In the genomic region with DNA sequence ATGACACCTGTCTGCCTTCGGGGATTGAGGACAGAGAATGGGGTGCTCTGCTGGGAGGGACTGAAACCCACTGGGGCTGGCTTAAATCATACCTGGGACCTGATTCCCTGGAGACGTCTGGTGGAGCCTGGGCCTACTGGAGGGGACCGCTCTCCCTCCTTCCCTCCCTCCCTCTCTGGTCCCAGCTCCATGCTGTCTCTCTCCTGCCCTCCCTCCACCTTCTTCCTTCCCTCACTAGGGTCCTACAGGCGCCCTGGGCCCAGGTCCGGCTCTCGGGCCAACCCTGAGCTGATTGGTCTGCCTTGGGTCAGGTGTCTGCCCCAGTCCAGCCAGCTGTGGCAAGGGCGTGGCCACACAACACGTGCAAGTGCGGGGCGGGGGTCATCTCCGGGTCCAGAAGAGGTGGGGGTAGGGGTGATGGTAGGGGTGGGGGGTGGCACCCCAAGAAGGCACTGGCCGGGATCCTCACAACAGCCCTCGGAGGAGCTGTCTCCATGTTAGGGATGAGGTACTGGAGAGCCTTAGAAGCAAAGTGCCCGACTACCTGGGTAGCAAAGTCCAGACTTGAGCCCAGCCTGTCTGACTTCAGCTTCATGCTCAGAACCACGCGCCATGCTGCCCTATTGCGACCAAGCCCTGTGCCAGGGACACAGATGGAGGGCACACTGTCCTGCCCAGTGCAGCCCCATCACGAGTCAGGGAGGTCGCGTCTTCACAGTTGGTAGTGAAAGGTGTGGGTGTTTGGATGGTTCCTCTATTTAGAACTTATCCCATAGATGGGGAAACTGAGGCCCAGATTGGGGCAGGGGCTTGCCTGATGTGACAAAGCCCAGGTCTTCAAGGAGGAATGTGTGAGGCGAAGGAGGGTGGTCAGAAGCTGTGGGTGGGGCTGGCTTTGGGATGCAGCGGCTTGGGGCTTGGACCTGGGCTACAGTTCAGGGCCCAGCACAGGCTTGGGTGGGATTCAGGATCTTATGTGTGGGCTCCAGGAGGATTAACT, we compare ENCODE assay signal across 2 cellular contexts.
TF ChIP-seq lines count a peak whose summit lies in the region.

No MANE protein-coding gene starts in this region.

TF ChIP-seq in SK-N-SH, 30 proteins besides CTCF, POLR2A, EP300 and RAD21 (continued from another document):
- TF ChIP-seq, protein P1, sequence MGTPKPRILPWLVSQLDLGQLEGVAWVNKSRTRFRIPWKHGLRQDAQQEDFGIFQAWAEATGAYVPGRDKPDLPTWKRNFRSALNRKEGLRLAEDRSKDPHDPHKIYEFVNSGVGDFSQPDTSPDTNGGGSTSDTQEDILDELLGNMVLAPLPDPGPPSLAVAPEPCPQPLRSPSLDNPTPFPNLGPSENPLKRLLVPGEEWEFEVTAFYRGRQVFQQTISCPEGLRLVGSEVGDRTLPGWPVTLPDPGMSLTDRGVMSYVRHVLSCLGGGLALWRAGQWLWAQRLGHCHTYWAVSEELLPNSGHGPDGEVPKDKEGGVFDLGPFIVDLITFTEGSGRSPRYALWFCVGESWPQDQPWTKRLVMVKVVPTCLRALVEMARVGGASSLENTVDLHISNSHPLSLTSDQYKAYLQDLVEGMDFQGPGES (IDR thresholded peaks at IDR 0.05; ENCODE audit: low read depth, low read length), result no peak
- TF ChIP-seq SIN3A (IDR thresholded peaks at IDR 0.05; ENCODE audit: borderline replicate concordance, low read depth, low read length), result no peak
- TF ChIP-seq, protein P2, sequence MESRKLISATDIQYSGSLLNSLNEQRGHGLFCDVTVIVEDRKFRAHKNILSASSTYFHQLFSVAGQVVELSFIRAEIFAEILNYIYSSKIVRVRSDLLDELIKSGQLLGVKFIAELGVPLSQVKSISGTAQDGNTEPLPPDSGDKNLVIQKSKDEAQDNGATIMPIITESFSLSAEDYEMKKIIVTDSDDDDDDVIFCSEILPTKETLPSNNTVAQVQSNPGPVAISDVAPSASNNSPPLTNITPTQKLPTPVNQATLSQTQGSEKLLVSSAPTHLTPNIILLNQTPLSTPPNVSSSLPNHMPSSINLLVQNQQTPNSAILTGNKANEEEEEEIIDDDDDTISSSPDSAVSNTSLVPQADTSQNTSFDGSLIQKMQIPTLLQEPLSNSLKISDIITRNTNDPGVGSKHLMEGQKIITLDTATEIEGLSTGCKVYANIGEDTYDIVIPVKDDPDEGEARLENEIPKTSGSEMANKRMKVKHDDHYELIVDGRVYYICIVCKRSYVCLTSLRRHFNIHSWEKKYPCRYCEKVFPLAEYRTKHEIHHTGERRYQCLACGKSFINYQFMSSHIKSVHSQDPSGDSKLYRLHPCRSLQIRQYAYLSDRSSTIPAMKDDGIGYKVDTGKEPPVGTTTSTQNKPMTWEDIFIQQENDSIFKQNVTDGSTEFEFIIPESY (IDR thresholded peaks at IDR 0.05; ENCODE audit: borderline replicate concordance, low read depth), result no peak
- TF ChIP-seq, protein P3, sequence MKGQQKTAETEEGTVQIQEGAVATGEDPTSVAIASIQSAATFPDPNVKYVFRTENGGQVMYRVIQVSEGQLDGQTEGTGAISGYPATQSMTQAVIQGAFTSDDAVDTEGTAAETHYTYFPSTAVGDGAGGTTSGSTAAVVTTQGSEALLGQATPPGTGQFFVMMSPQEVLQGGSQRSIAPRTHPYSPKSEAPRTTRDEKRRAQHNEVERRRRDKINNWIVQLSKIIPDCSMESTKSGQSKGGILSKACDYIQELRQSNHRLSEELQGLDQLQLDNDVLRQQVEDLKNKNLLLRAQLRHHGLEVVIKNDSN (IDR thresholded peaks at IDR 0.05; ENCODE audit: borderline replicate concordance, low read depth), result no peak
- TF ChIP-seq POLR2AphosphoS5 (IDR thresholded peaks at IDR 0.05; ENCODE audit: low read depth, low read length), result no peak
- TF ChIP-seq TEAD4 (IDR thresholded peaks at IDR 0.05; ENCODE audit: borderline replicate concordance, insufficient read depth), result no peak
TF ChIP-seq in SK-N-SH: peak in this region for 0.

TF ChIP-seq in SK-N-SH treated with all-trans-retinoic acid at 6 μM for 48 hours, 23 proteins besides CTCF, POLR2A, EP300 and RAD21 (continued from another document):
- TF ChIP-seq, protein P4, sequence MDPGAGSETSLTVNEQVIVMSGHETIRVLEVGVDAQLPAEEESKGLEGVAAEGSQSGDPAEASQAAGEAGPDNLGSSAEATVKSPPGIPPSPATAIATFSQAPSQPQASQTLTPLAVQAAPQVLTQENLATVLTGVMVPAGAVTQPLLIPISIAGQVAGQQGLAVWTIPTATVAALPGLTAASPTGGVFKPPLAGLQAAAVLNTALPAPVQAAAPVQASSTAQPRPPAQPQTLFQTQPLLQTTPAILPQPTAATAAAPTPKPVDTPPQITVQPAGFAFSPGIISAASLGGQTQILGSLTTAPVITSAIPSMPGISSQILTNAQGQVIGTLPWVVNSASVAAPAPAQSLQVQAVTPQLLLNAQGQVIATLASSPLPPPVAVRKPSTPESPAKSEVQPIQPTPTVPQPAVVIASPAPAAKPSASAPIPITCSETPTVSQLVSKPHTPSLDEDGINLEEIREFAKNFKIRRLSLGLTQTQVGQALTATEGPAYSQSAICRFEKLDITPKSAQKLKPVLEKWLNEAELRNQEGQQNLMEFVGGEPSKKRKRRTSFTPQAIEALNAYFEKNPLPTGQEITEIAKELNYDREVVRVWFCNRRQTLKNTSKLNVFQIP (CRISPR knock-in tag; IDR thresholded peaks at IDR 0.05; ENCODE audit: borderline replicate concordance, low read depth), result no peak
- TF ChIP-seq ZFP3 (CRISPR knock-in tag; IDR thresholded peaks at IDR 0.05) (no peak), GLIS3 (CRISPR knock-in tag; IDR thresholded peaks at IDR 0.05) (no peak), ZNF70 (CRISPR knock-in tag; IDR thresholded peaks at IDR 0.05) (no peak)
